19 cellular contexts compared by ENCODE assay signal in the genomic region with DNA sequence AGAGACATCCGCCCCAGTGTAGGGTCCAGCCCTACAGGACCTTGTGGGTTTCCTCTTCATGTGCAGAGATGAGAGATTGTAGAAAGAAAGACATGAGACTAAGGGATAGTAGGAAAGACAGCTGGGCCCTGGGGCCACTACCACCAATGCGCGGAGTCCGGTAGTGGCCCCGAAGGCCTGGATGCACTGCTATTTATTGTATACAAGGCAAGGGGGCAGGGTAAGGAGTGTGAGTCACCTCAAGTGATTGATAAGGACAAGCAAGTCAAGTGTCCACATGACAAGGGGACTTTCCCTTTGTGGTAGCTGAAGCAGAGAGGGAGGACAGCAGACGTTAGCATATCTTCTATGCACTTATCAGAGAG. TPM values are rescaled to one million over a fixed set of nuclear protein-coding genes. Genes with fewer than 3 reads are reported as not detected.
DNase-seq lines count a peak whose midpoint lies in the region; ATAC-seq, FAIRE-seq and TF ChIP-seq lines count a peak whose summit lies in the region.
"Had no signal": no experiment of that assay in that cellular context is flagged by ENCODE, and none has a peak within 500 bp of the region (broad histone marks: within the 10 kb centered on the region; RNA-seq: fewer than 3 reads in every experiment).

No MANE protein-coding gene starts in this region.

- no peak overlapping the region for H3K4me3 ChIP-seq in BLaER1 treated with 17β-estradiol and CSF1 and Interleukin-3, amounts not matched to agents 10 nM and 100 nM
- no peak overlapping the region for H3K4me3 ChIP-seq in mesodermal cell (ENCODE audit: extremely low read depth, insufficient read depth, low read length, poor library complexity, severe bottlenecking)
- no peak overlapping the region for H3K4me3 ChIP-seq in suprapubic skin
- H3K4me3 ChIP-seq: body of pancreas, esophagus muscularis mucosa, heart left ventricle, SJSA1 had no signal

- POLR2A ChIA-PET in activated CD4-positive, alpha-beta memory T cell treated with anti-CD3 and anti-CD28 coated beads, Interleukin-2, amount 10 ng/mL, durations not matched to agents 7 days and 5 days (lab: Charles Lee), result no interaction called here

- ATAC-seq in GM19452 (IDR thresholded peaks at IDR 0.05; ENCODE audit: unreplicated experiment), result no peak
- ATAC-seq: activated CD8-positive, alpha-beta T cell treated with anti-CD3 and anti-CD28 coated beads, Interleukin-2, amount 10 ng/mL, durations not matched to agents 7 days and 5 days; heart left ventricle had no signal

- peak overlapping the region in 1 of 11 experiments; percentile 6; a peak in 1 of 22 replicates for H3K27ac ChIP-seq in BLaER1 treated with 17β-estradiol and CSF1 and Interleukin-3, amounts not matched to agents 10 nM and 100 nM
- H3K27ac ChIP-seq in mesodermal cell (ENCODE audit: low read depth, low read length, severe bottlenecking) (peak overlapping the region; percentile 71), suprapubic skin (no peak overlapping the region)
- H3K27ac ChIP-seq: body of pancreas, esophagus muscularis mucosa, heart left ventricle, SJSA1 had no signal

- 87 to 97% methylated on average over 4 to 5 of the region's 6 CpGs for WGBS in mesodermal cell (ENCODE audit: insufficient coverage in 2 of 2), 2 experiments
- WGBS in suprapubic skin, result 76% methylated on average over 6 of the region's 6 CpGs

- FAIRE-seq in H54 (lab: Jason Lieb, UNC), result peak; percentile 27
- FAIRE-seq: keratinocyte had no signal

- H3K9me3 ChIP-seq in BLaER1 treated with 17β-estradiol and CSF1 and Interleukin-3, amounts not matched to agents 10 nM and 100 nM (replicated peaks in 1 of 11), result no peaks in the 10 kb centered on the region
- H3K9me3 ChIP-seq in mesodermal cell (ENCODE audit: control insufficient read depth, low read length) (no peaks in the 10 kb centered on the region), suprapubic skin (no peaks in the 10 kb centered on the region)
- H3K9me3 ChIP-seq: body of pancreas, esophagus muscularis mucosa, heart left ventricle, SJSA1 had no signal

- H3K27ac Mint-ChIP-seq in activated CD4-positive, alpha-beta memory T cell treated with anti-CD3 and anti-CD28 coated beads, Interleukin-2, amount 10 ng/mL, durations not matched to agents 7 days and 5 days, result no peak overlapping the region
- H3K27ac Mint-ChIP-seq in CD14-positive monocyte, result no peak overlapping the region
- H3K27ac Mint-ChIP-seq: activated CD8-positive, alpha-beta T cell treated with anti-CD3 and anti-CD28 coated beads, Interleukin-2, amount 10 ng/mL, durations not matched to agents 7 days and 5 days had no signal

- peak overlapping the region; percentile 59 to 86 (median 74) for H3K4me2 ChIP-seq in BLaER1 treated with 17β-estradiol and CSF1 and Interleukin-3, amounts not matched to agents 10 nM and 100 nM

- no peak for DNase-seq in H54 (ENCODE audit: insufficient read length, low spot score)
- peak; percentile 41 for DNase-seq in activated CD4-positive, alpha-beta memory T cell treated with anti-CD3 and anti-CD28 coated beads, Interleukin-2, amount 10 ng/mL, durations not matched to agents 7 days and 5 days
- no peak for DNase-seq in CD14-positive monocyte (ENCODE audit: low spot score)
- DNase-seq in NCI-H187 (lab: John Stamatoyannopoulos, UW), result no peak
- DNase-seq in suprapubic skin (ENCODE audit: low spot score in 2 of 2), result no peak
- DNase-seq: activated CD8-positive, alpha-beta T cell treated with anti-CD3 and anti-CD28 coated beads, Interleukin-2, amount 10 ng/mL, durations not matched to agents 7 days and 5 days; activated gamma-delta T cell treated with Interleukin-2 at 50 U/mL for 16 hours; dermis blood vessel endothelial cell; DMS153; heart left ventricle; NCI-H1436 treated with DMSO at 0.1 percent for 48 hours; stimulated activated naive CD4-positive, alpha-beta T cell treated with Interleukin-2 at 50 U/mL for 16 hours had no signal

- CTCF ChIA-PET in activated CD4-positive, alpha-beta memory T cell treated with anti-CD3 and anti-CD28 coated beads, Interleukin-2, amount 10 ng/mL, durations not matched to agents 7 days and 5 days (lab: Charles Lee), result interaction anchor here (1.6 kb wide), 1 partner anchor 250 kb away, joined by 9 read pairs; no protein-coding TSS in a partner anchor

- peaks cover 23% of the 10 kb centered on the region for H3K4me1 Mint-ChIP-seq in activated CD4-positive, alpha-beta memory T cell treated with anti-CD3 and anti-CD28 coated beads, Interleukin-2, amount 10 ng/mL, durations not matched to agents 7 days and 5 days
- H3K4me1 Mint-ChIP-seq in CD14-positive monocyte, result peaks cover 5% of the 10 kb centered on the region

- intact Hi-C loops in CD14-positive monocyte (cut with micrococcal nuclease), result loop anchor here (5.0 to 10.0 kb wide), 2 partner anchors 247 to 280 kb away; a partner anchor contains a TSS

- H3K27me3 Mint-ChIP-seq in activated CD4-positive, alpha-beta memory T cell treated with anti-CD3 and anti-CD28 coated beads, Interleukin-2, amount 10 ng/mL, durations not matched to agents 7 days and 5 days, result peaks cover 25% of the 10 kb centered on the region
- peaks cover 0 to 3% (median 0%) of the 10 kb centered on the region in 3 donors for H3K27me3 Mint-ChIP-seq in CD14-positive monocyte (ENCODE audit: low read depth in 3 of 3)

- peak overlapping the region in 3 of 11 experiments; percentile 2 to 29 (median 7); a peak in 1 of 22 replicates for H3K9ac ChIP-seq in BLaER1 treated with 17β-estradiol and CSF1 and Interleukin-3, amounts not matched to agents 10 nM and 100 nM

- peaks cover 29 to 58% (median 42%) of the 10 kb centered on the region in 10 experiments for H3K4me1 ChIP-seq in BLaER1 treated with 17β-estradiol and CSF1 and Interleukin-3, amounts not matched to agents 10 nM and 100 nM
- peaks cover 38% of the 10 kb centered on the region for H3K4me1 ChIP-seq in mesodermal cell (ENCODE audit: control insufficient read depth, insufficient read depth, low read length, poor library complexity, severe bottlenecking)
- H3K4me1 ChIP-seq in suprapubic skin, result peaks cover 9% of the 10 kb centered on the region
- H3K4me1 ChIP-seq: SJSA1 had no signal

- H3K9me3 Mint-ChIP-seq in activated CD4-positive, alpha-beta memory T cell treated with anti-CD3 and anti-CD28 coated beads, Interleukin-2, amount 10 ng/mL, durations not matched to agents 7 days and 5 days, result no peaks in the 10 kb centered on the region
- no peaks in the 10 kb centered on the region for H3K9me3 Mint-ChIP-seq in CD14-positive monocyte

- TF ChIP-seq CTCF in CD14-positive monocyte (IDR thresholded peaks at IDR 0.05), result no peak
- no peak for TF ChIP-seq CTCF in suprapubic skin (IDR thresholded peaks at IDR 0.05)

- H3K27me3 ChIP-seq in BLaER1 treated with 17β-estradiol and CSF1 and Interleukin-3, amounts not matched to agents 10 nM and 100 nM, result peaks cover 0 to 4% (median 0%) of the 10 kb centered on the region in 11 experiments; a peak in 1 of 22 replicates
- H3K27me3 ChIP-seq in suprapubic skin, result no peaks in the 10 kb centered on the region
- H3K27me3 ChIP-seq: body of pancreas, esophagus muscularis mucosa, heart left ventricle had no signal

- H4K20me1 ChIP-seq in BLaER1 treated with 17β-estradiol and CSF1 and Interleukin-3, amounts not matched to agents 10 nM and 100 nM, result no peaks in the 10 kb centered on the region

- TF ChIP-seq POLR2A in H54 (IDR thresholded peaks at IDR 0.05; ENCODE audit: low read depth, low read length) (no peak), suprapubic skin (IDR thresholded peaks at IDR 0.05) (no peak)

- TF ChIP-seq EP300 in suprapubic skin (IDR thresholded peaks at IDR 0.05), result no peak

- H3K36me3 ChIP-seq in BLaER1 treated with 17β-estradiol and CSF1 and Interleukin-3, amounts not matched to agents 10 nM and 100 nM, result no peaks in the 10 kb centered on the region
- no peaks in the 10 kb centered on the region for H3K36me3 ChIP-seq in mesodermal cell (ENCODE audit: control insufficient read depth, insufficient read depth, low read length)
- no peaks in the 10 kb centered on the region for H3K36me3 ChIP-seq in suprapubic skin
- H3K36me3 ChIP-seq: esophagus muscularis mucosa, heart left ventricle, SJSA1 had no signal

- H3K4me3 Mint-ChIP-seq in activated CD4-positive, alpha-beta memory T cell treated with anti-CD3 and anti-CD28 coated beads, Interleukin-2, amount 10 ng/mL, durations not matched to agents 7 days and 5 days, result no peak overlapping the region
- H3K4me3 Mint-ChIP-seq in CD14-positive monocyte, result no peak overlapping the region
- H3K4me3 Mint-ChIP-seq: activated CD8-positive, alpha-beta T cell treated with anti-CD3 and anti-CD28 coated beads, Interleukin-2, amount 10 ng/mL, durations not matched to agents 7 days and 5 days had no signal

- no peaks in the 10 kb centered on the region for H3K36me3 Mint-ChIP-seq in activated CD4-positive, alpha-beta memory T cell treated with anti-CD3 and anti-CD28 coated beads, Interleukin-2, amount 10 ng/mL, durations not matched to agents 7 days and 5 days (ENCODE audit: low read depth)
- H3K36me3 Mint-ChIP-seq in CD14-positive monocyte, result no peaks in the 10 kb centered on the region

RNA-seq across cellular contexts. Expression of a gene that starts 6.2 kb away (rescaled TPM):
- 10 to 100 TPM; 39.6 to 42.9 TPM for total RNA-seq in activated CD4-positive, alpha-beta memory T cell treated with anti-CD3 and anti-CD28 coated beads, Interleukin-2, amount 10 ng/mL, durations not matched to agents 7 days and 5 days
- 103 TPM for polyA plus RNA-seq in mesodermal cell (2013, experiment 1 of 2)
- polyA plus RNA-seq in mesodermal cell (2013, experiment 2 of 2), result 109 TPM
- polyA plus RNA-seq in CD14-positive monocyte, result 10 to 100 TPM; 33.1 to 47.2 TPM
- total RNA-seq in suprapubic skin, result 100 to 1,000 TPM in 2 of 4 donors, 10 to 100 TPM in 2; 71.1 to 148 (median 115) TPM

RNA-seq across cellular contexts. Expression of a gene that starts 11.2 kb away (rescaled TPM):
- 1 to 10 TPM in 1 of 2 experiments, under 1 TPM in 1; 0.96 to 1.4 TPM for total RNA-seq in activated CD4-positive, alpha-beta memory T cell treated with anti-CD3 and anti-CD28 coated beads, Interleukin-2, amount 10 ng/mL, durations not matched to agents 7 days and 5 days
- 27.3 TPM for polyA plus RNA-seq in mesodermal cell (2013, experiment 1 of 2)
- polyA plus RNA-seq in mesodermal cell (2013, experiment 2 of 2), result 34.1 TPM
- polyA plus RNA-seq in CD14-positive monocyte, result under 1 TPM in 1 of 2 donors, not detected in 1; 0.54 TPM
- 10 to 100 TPM in 1 of 4 donors, 1 to 10 TPM in 3; 1.1 to 10.3 (median 2.3) TPM for total RNA-seq in suprapubic skin

RNA-seq across cellular contexts. Expression of a gene that starts 20.7 kb away (rescaled TPM):
- not detected for total RNA-seq in activated CD4-positive, alpha-beta memory T cell treated with anti-CD3 and anti-CD28 coated beads, Interleukin-2, amount 10 ng/mL, durations not matched to agents 7 days and 5 days
- polyA plus RNA-seq in mesodermal cell (2013, experiment 1 of 2), result 1.4 TPM
- polyA plus RNA-seq in mesodermal cell (2013, experiment 2 of 2), result 1.6 TPM
- polyA plus RNA-seq in CD14-positive monocyte, result not detected
- total RNA-seq in suprapubic skin, result under 1 TPM in 1 of 4 donors, not detected in 3; 0.21 TPM
- total RNA-seq: activated CD8-positive, alpha-beta T cell treated with anti-CD3 and anti-CD28 coated beads, Interleukin-2, amount 10 ng/mL, durations not matched to agents 7 days and 5 days; body of pancreas; dermis blood vessel endothelial cell; esophagus muscularis mucosa; SJSA1 had no signal
- polyA plus RNA-seq: keratinocyte had no signal

RNA-seq across cellular contexts. Expression of a gene that starts 22.8 kb away (rescaled TPM):
- 10 to 100 TPM; 96.0 to 96.2 TPM for total RNA-seq in activated CD4-positive, alpha-beta memory T cell treated with anti-CD3 and anti-CD28 coated beads, Interleukin-2, amount 10 ng/mL, durations not matched to agents 7 days and 5 days
- 153 TPM for polyA plus RNA-seq in mesodermal cell (2013, experiment 1 of 2)
- polyA plus RNA-seq in mesodermal cell (2013, experiment 2 of 2), result 143 TPM
- 1 to 10 TPM; 6.7 to 8.1 TPM for polyA plus RNA-seq in CD14-positive monocyte
- 10 to 100 TPM; 54.2 to 70.7 (median 61.0) TPM for total RNA-seq in suprapubic skin

RNA-seq across cellular contexts. Expression of a gene that starts 26.9 kb away (rescaled TPM):
- total RNA-seq in activated CD4-positive, alpha-beta memory T cell treated with anti-CD3 and anti-CD28 coated beads, Interleukin-2, amount 10 ng/mL, durations not matched to agents 7 days and 5 days, result not detected
- polyA plus RNA-seq in mesodermal cell (2013, experiment 1 of 2), result not detected
- polyA plus RNA-seq in mesodermal cell (2013, experiment 2 of 2), result not detected
- polyA plus RNA-seq in CD14-positive monocyte, result not detected
- total RNA-seq in suprapubic skin, result not detected
- total RNA-seq: activated CD8-positive, alpha-beta T cell treated with anti-CD3 and anti-CD28 coated beads, Interleukin-2, amount 10 ng/mL, durations not matched to agents 7 days and 5 days; body of pancreas; dermis blood vessel endothelial cell; esophagus muscularis mucosa; heart left ventricle; SJSA1 had no signal
- polyA plus RNA-seq: heart left ventricle, keratinocyte had no signal
